ENCODE assay signal across 8 cellular contexts in the genomic region with DNA sequence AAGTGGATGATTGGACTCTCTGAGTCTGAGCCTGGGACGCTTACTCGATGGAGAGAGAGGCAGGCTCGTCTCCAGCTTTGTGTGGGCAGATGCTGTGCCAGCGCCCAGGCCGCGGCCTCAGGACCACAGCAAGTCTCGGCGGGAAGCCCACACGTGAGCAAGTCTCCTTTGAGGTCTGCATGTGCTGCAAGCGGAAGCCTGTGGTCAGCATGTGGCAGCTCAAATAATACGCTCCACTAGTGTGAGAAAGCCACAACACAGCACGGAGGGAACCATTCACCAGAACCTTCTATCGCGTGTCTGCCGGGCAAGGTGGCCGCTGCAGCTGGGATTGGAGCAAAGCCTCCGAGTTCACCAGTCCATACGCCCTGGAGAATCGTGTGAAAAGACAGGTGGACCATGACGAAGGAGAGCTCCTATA.
DNase-seq lines count a peak whose midpoint lies in the region; ATAC-seq and TF ChIP-seq lines count a peak whose summit lies in the region.

No MANE protein-coding gene starts in this region.

- H3K9me3 ChIP-seq in DND-41 (ENCODE audit: insufficient read depth, low read length, severe bottlenecking) (peaks cover 3% of the 10 kb centered on the region), MG63 (no peaks in the 10 kb centered on the region)

- H3K36me3 ChIP-seq in DND-41 (ENCODE audit: insufficient read depth, low read length) (no peaks in the 10 kb centered on the region), MG63 (no peaks in the 10 kb centered on the region)

- H3K27ac ChIP-seq in DND-41 (ENCODE audit: low read length), result no peak overlapping the region

- peak overlapping the region; percentile 1; the same call in 1 of the 2 replicates for H3K4me2 ChIP-seq in DND-41 (ENCODE audit: insufficient read depth, low read length)

- H3K27me3 ChIP-seq in DND-41 (ENCODE audit: insufficient read depth, low read length, poor library complexity) (peaks cover 32% of the 10 kb centered on the region), MG63 (no peaks in the 10 kb centered on the region)

- H4K20me1 ChIP-seq in DND-41 (ENCODE audit: insufficient read depth, low read length), result peaks cover 12% of the 10 kb centered on the region

- no peak overlapping the region for H3K9ac ChIP-seq in DND-41 (ENCODE audit: low read depth, low read length)

- no peaks in the 10 kb centered on the region for H3K79me2 ChIP-seq in DND-41 (ENCODE audit: insufficient read depth, low read length)

- peaks cover 19% of the 10 kb centered on the region for H3K4me1 ChIP-seq in DND-41 (ENCODE audit: insufficient read depth, low read length)

- DNase-seq in DND-41, result peak; percentile 79
- peak; percentile 31 for DNase-seq in MG63
- DNase-seq in activated T-helper 1 cell treated with anti-CD3 and anti-CD28 coated beads, Interleukin-2, amount 50 U/mL, for 16 hours (ENCODE audit: low read depth in 1 of 2, low spot score in 1 of 2), result peak; percentile 9 to 31
- peak; percentile 28 for DNase-seq in stimulated activated CD4-positive, alpha-beta T cell treated with anti-CD3 and anti-CD28 coated beads, Interleukin-1b, Interleukin-23, amount 100 ng/mL, for 48 hours
- DNase-seq in HUDEP-2 (lab: John Stamatoyannopoulos, UW; ENCODE audit: unreplicated experiment in 76 of 76), result no peak
- no peak for DNase-seq in iPS-NIHi11 (ENCODE audit: low spot score)
- no peak for DNase-seq in hippocampal formation (lab: John Stamatoyannopoulos, UW)

- ATAC-seq in DND-41 (ENCODE audit: insufficient read depth, low read depth), result peak; percentile 97
- ATAC-seq in GM21619 (IDR thresholded peaks at IDR 0.05; ENCODE audit: unreplicated experiment), result peak; percentile 92

- no peak overlapping the region for H2AFZ ChIP-seq in DND-41 (ENCODE audit: low read depth, low read length)

- H3K4me3 ChIP-seq in DND-41 (ENCODE audit: low read depth in 1 of 2, low read length in 2 of 2) (no peak overlapping the region), MG63 (no peak overlapping the region)

- no peak for TF ChIP-seq CTCF in DND-41 (IDR thresholded peaks at IDR 0.05; ENCODE audit: borderline replicate concordance, extremely low read depth, low read length, poor library complexity, severe bottlenecking)

Comparison
In these comparisons a context has a peak if more than half of its experiments do, and no peak if none do; other contexts are left out.
1. DNase-seq: peak in DND-41 (single experiment), MG63 (single experiment), activated T-helper 1 cell treated with anti-CD3 and anti-CD28 coated beads, Interleukin-2, amount 50 U/mL, for 16 hours (2 of 2) and stimulated activated CD4-positive, alpha-beta T cell treated with anti-CD3 and anti-CD28 coated beads, Interleukin-1b, Interleukin-23, amount 100 ng/mL, for 48 hours (single experiment); none in HUDEP-2 (0 of 76), iPS-NIHi11 (single experiment) and hippocampal formation (0 of 2).